In genomic region chr16:30966033-30966619, GRCh38 we compare ENCODE assay signal across 13 cellular contexts.
"Had no signal": no experiment of that assay in that cellular context is flagged by ENCODE, and none has a peak within 500 bp of the region (broad histone marks: within the 10 kb centered on the region; RNA-seq: fewer than 3 reads in every experiment).

No MANE protein-coding gene starts in this region.

- H3K4me3 ChIP-seq: neural progenitor cell, stomach, uterus had no signal

- ATAC-seq: activated CD4-positive, alpha-beta T cell treated with anti-CD3 and anti-CD28 coated beads for 36 hours; activated CD8-positive, alpha-beta T cell treated with anti-CD3 and anti-CD28 coated beads for 36 hours had no signal

- H3K4me1 ChIP-seq: neural progenitor cell, parathyroid adenoma, stomach, uterus had no signal

- H3K36me3 ChIP-seq: uterus had no signal

- H3K27me3 ChIP-seq: brain microvascular endothelial cell, neural progenitor cell, stomach, uterus had no signal

- H3K27ac Mint-ChIP-seq: activated CD4-positive, alpha-beta T cell treated with anti-CD3 and anti-CD28 coated beads for 36 hours; activated CD8-positive, alpha-beta T cell treated with anti-CD3 and anti-CD28 coated beads for 36 hours; activated naive CD4-positive, alpha-beta T cell treated with anti-CD3 and anti-CD28 coated beads, Interleukin-2, amount 10 ng/mL, durations not matched to agents 7 days and 5 days; T-helper 2 cell treated with Interferon-gamma antibody and Interleukin-4, amounts not matched to agents 5 μg/mL and 100 μg/mL, for 36 hours had no signal

- DNase-seq: activated CD4-positive, alpha-beta T cell treated with anti-CD3 and anti-CD28 coated beads for 36 hours; activated CD8-positive, alpha-beta T cell treated with anti-CD3 and anti-CD28 coated beads for 36 hours; activated naive CD4-positive, alpha-beta T cell treated with anti-CD3 and anti-CD28 coated beads, Interleukin-2, amount 10 ng/mL, durations not matched to agents 7 days and 5 days; amygdala; brain microvascular endothelial cell; foreskin melanocyte; retina; small intestine; stomach; uterus had no signal

- H3K9me3 Mint-ChIP-seq: activated CD8-positive, alpha-beta T cell treated with anti-CD3 and anti-CD28 coated beads for 36 hours; activated naive CD4-positive, alpha-beta T cell treated with anti-CD3 and anti-CD28 coated beads, Interleukin-2, amount 10 ng/mL, durations not matched to agents 7 days and 5 days; neural progenitor cell; T-helper 2 cell treated with Interferon-gamma antibody and Interleukin-4, amounts not matched to agents 5 μg/mL and 100 μg/mL, for 36 hours had no signal

- H3K4me3 Mint-ChIP-seq: activated CD4-positive, alpha-beta T cell treated with anti-CD3 and anti-CD28 coated beads for 36 hours; activated CD8-positive, alpha-beta T cell treated with anti-CD3 and anti-CD28 coated beads for 36 hours; activated naive CD4-positive, alpha-beta T cell treated with anti-CD3 and anti-CD28 coated beads, Interleukin-2, amount 10 ng/mL, durations not matched to agents 7 days and 5 days; neural progenitor cell; T-helper 2 cell treated with Interferon-gamma antibody and Interleukin-4, amounts not matched to agents 5 μg/mL and 100 μg/mL, for 36 hours had no signal

- H3K9me3 ChIP-seq: stomach, uterus had no signal

- H3K27ac ChIP-seq: brain microvascular endothelial cell, neural progenitor cell, parathyroid adenoma, stomach, uterus had no signal

- H3K27me3 Mint-ChIP-seq: activated CD4-positive, alpha-beta T cell treated with anti-CD3 and anti-CD28 coated beads for 36 hours; activated CD8-positive, alpha-beta T cell treated with anti-CD3 and anti-CD28 coated beads for 36 hours; activated naive CD4-positive, alpha-beta T cell treated with anti-CD3 and anti-CD28 coated beads, Interleukin-2, amount 10 ng/mL, durations not matched to agents 7 days and 5 days had no signal

- H3K4me1 Mint-ChIP-seq: activated naive CD4-positive, alpha-beta T cell treated with anti-CD3 and anti-CD28 coated beads, Interleukin-2, amount 10 ng/mL, durations not matched to agents 7 days and 5 days; neural progenitor cell had no signal
